Comparison of ENCODE assay signal across 1 cellular context in genomic region chr9:105245720-105246161, GRCh38.
TF ChIP-seq lines count a peak whose summit lies in the region.

No MANE protein-coding gene starts in this region.

TF ChIP-seq in H1, 55 proteins besides CTCF, POLR2A, EP300 and RAD21 (continued from another document):
- TF ChIP-seq RNF2 (IDR thresholded peaks at IDR 0.05; ENCODE audit: borderline replicate concordance, low read depth, low read length, missing control alignments, poor library complexity, severe bottlenecking) (no peak), ZNF274 (IDR thresholded peaks at IDR 0.05; ENCODE audit: borderline replicate concordance, extremely low read depth, low read length) (no peak), EZH2 (IDR thresholded peaks at IDR 0.05; ENCODE audit: low read depth, low read length, severe bottlenecking) (no peak), KDM5A (IDR thresholded peaks at IDR 0.05; ENCODE audit: low read length) (no peak), TBP (IDR thresholded peaks at IDR 0.05; ENCODE audit: low read depth, low read length) (no peak; the same call in 1 of the 2 replicates), ASH2L (IDR thresholded peaks at IDR 0.05; ENCODE audit: low read length) (no peak), ATF3 (IDR thresholded peaks at IDR 0.05; ENCODE audit: insufficient read depth, low read depth, low read length) (no peak), TAF7 (optimal IDR thresholded peaks at IDR 0.05; ENCODE audit: borderline replicate concordance, low read depth, low read length) (no peak), GTF2F1 (IDR thresholded peaks at IDR 0.05; ENCODE audit: borderline replicate concordance, low read depth, low read length) (no peak), SIRT6 (IDR thresholded peaks at IDR 0.05; ENCODE audit: low read length) (no peak), SIX5 (IDR thresholded peaks at IDR 0.05; ENCODE audit: low read depth, low read length) (no peak), MAFK (IDR thresholded peaks at IDR 0.05; ENCODE audit: low read depth, low read length) (no peak), NRF1 (IDR thresholded peaks at IDR 0.05; ENCODE audit: low read depth, low read length) (no peak), SP4 (IDR thresholded peaks at IDR 0.05; ENCODE audit: low read length) (no peak), TEAD4 (IDR thresholded peaks at IDR 0.05; ENCODE audit: low read depth, low read length) (no peak), EGR1 (IDR thresholded peaks at IDR 0.05; ENCODE audit: borderline replicate concordance, low read depth, low read length) (no peak), SP2 (IDR thresholded peaks at IDR 0.05; ENCODE audit: low read length) (no peak), SIN3A (conservative IDR thresholded peaks at IDR 0.05 in 1 of 2, IDR thresholded peaks at IDR 0.05 in 1 of 2; ENCODE audit: low read depth in 1 of 2, low read length in 2 of 2) (no peak)
- TF ChIP-seq, protein P1, sequence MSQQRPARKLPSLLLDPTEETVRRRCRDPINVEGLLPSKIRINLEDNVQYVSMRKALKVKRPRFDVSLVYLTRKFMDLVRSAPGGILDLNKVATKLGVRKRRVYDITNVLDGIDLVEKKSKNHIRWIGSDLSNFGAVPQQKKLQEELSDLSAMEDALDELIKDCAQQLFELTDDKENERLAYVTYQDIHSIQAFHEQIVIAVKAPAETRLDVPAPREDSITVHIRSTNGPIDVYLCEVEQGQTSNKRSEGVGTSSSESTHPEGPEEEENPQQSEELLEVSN (IDR thresholded peaks at IDR 0.05): no peak
